ENCODE assay signal across 1 cellular context in the genomic region with DNA sequence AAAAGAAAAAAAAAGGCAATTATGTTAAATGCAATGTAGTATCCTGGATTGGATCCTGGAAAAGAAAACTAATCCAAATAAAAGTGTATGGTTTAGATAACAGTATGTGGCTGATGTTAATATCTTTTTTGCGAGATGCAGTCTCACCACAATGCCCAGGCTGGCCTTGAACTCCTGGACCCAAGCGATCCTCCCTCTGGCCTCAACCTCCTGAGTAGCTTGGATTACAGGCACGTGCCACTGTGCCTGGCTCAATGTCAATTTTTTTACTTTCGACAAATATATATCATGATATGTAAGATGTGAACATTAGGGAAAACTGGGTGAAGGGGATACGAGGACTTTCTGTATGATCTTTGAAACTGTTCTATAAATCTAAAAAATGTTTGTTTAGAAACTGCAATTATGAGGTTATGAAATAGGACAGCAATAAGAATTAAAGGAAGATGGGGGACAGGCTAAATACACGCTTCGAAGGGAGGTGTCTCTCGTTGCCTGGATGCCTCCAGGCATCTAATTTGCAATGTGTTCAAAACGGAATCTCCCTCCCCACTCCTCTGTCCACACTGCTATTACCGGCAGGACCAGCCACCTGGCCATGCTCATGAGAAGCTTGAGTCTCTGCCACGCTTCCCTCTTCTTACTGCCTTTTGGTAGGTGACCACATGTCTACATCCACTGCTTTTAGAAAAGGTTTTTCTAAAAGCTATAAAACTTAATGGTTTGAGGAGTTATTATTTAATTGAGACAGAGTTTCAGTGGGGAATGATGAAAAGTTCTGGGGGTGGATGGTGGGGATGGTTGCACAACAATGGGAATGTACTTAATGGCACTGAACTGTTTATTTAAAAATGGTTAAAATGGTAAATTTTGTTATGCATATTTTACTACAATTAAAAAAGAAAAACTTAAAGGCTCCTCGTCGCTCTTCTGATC.
A peak's percentile ranks its signal among the peaks of the same experiment; 100 is the strongest.
TF ChIP-seq lines count a peak whose summit lies in the region.

No MANE protein-coding gene starts in this region.

TF ChIP-seq in IMR-90, 13 proteins besides CTCF, POLR2A, EP300 and RAD21:
- TF ChIP-seq CHD1 (IDR thresholded peaks at IDR 0.05; ENCODE audit: low read depth, low read length) = no peak
- TF ChIP-seq CEBPB (IDR thresholded peaks at IDR 0.05; ENCODE audit: low read depth, low read length) = peak; percentile 84
